In the genomic region with DNA sequence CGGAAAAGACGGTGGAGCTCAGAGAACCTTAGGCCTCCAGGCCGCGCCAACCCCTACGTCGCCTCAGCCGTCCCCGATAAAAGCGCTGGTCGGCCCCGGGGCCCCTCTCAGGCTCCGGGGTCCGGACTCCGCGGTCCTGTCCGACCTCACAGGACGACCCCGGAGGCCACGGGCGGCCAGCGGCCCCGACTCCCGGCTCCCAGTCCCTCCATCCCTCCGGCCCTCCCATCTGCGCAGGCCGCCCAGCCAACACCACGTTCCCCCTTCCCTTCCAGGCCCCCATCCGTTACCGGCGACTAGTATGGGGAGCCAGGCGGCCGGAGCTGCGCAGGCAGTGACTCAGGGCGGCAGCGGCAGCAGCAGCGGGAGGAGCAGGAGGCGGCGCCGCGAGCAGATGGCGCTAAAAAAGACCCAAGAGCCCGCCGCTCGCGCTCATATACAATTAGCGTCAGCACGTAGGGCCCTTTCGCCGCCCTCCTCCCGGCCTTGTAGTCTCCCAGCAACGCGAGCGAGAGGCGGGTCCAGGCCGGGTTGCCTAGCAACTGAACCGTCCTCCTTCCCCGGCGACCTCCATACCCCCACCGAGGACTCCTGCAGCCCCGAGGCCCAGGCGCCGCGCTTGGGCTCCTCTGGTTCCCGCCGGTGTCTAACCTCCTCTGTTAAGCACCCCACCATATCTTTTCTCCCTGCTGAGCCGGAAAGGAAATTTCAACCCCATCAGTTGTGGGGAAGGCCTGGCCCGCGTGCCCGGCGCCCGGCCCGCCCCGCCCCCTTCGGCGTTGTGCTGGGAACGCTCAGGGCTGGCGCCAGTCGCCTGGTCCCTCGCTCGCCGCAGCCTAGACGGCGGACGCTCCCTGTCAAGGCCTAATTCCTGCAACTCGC, we compare ENCODE assay signal across 1 cellular context.
TF ChIP-seq lines count a peak whose summit lies in the region.

A gene with protein sequence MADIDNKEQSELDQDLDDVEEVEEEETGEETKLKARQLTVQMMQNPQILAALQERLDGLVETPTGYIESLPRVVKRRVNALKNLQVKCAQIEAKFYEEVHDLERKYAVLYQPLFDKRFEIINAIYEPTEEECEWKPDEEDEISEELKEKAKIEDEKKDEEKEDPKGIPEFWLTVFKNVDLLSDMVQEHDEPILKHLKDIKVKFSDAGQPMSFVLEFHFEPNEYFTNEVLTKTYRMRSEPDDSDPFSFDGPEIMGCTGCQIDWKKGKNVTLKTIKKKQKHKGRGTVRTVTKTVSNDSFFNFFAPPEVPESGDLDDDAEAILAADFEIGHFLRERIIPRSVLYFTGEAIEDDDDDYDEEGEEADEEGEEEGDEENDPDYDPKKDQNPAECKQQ (minus strand): TSS at position 409 of the 882 bp plus-strand sequence. CDS start 10,466 bp downstream, outside the sequence.

TF ChIP-seq in WTC11, 78 proteins besides CTCF, POLR2A, EP300 and RAD21 (continued from another document and continues in another):
- TF ChIP-seq, protein P1, sequence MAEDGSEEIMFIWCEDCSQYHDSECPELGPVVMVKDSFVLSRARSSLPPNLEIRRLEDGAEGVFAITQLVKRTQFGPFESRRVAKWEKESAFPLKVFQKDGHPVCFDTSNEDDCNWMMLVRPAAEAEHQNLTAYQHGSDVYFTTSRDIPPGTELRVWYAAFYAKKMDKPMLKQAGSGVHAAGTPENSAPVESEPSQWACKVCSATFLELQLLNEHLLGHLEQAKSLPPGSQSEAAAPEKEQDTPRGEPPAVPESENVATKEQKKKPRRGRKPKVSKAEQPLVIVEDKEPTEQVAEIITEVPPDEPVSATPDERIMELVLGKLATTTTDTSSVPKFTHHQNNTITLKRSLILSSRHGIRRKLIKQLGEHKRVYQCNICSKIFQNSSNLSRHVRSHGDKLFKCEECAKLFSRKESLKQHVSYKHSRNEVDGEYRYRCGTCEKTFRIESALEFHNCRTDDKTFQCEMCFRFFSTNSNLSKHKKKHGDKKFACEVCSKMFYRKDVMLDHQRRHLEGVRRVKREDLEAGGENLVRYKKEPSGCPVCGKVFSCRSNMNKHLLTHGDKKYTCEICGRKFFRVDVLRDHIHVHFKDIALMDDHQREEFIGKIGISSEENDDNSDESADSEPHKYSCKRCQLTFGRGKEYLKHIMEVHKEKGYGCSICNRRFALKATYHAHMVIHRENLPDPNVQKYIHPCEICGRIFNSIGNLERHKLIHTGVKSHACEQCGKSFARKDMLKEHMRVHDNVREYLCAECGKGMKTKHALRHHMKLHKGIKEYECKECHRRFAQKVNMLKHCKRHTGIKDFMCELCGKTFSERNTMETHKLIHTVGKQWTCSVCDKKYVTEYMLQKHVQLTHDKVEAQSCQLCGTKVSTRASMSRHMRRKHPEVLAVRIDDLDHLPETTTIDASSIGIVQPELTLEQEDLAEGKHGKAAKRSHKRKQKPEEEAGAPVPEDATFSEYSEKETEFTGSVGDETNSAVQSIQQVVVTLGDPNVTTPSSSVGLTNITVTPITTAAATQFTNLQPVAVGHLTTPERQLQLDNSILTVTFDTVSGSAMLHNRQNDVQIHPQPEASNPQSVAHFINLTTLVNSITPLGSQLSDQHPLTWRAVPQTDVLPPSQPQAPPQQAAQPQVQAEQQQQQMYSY (CRISPR knock-in tag; IDR thresholded peaks at IDR 0.05): no peak
- TF ChIP-seq TCF7 (CRISPR knock-in tag; IDR thresholded peaks at IDR 0.05; ENCODE audit: low read depth) (no peak), GABPB1 (CRISPR knock-in tag; IDR thresholded peaks at IDR 0.05) (no peak), IRF2 (CRISPR knock-in tag; IDR thresholded peaks at IDR 0.05; ENCODE audit: borderline replicate concordance, low read depth) (no peak), CREM (CRISPR knock-in tag; IDR thresholded peaks at IDR 0.05) (peak; percentile 61), TEAD1 (CRISPR knock-in tag; IDR thresholded peaks at IDR 0.05) (no peak), ESRRA (CRISPR knock-in tag; IDR thresholded peaks at IDR 0.05; ENCODE audit: borderline replicate concordance) (peak; percentile 46; the same call in 1 of the 2 replicates), NR2C2 (CRISPR knock-in tag; IDR thresholded peaks at IDR 0.05) (no peak), NFYB (CRISPR knock-in tag; conservative IDR thresholded peaks at IDR 0.05; ENCODE audit: low read depth) (no peak), ZNF232 (CRISPR knock-in tag; IDR thresholded peaks at IDR 0.05) (0 out of 2 replicates have a peak, but pooled peaks have one; percentile 20), ELF4 (CRISPR knock-in tag; IDR thresholded peaks at IDR 0.05; ENCODE audit: low read depth) (no peak)
- TF ChIP-seq, protein P2, sequence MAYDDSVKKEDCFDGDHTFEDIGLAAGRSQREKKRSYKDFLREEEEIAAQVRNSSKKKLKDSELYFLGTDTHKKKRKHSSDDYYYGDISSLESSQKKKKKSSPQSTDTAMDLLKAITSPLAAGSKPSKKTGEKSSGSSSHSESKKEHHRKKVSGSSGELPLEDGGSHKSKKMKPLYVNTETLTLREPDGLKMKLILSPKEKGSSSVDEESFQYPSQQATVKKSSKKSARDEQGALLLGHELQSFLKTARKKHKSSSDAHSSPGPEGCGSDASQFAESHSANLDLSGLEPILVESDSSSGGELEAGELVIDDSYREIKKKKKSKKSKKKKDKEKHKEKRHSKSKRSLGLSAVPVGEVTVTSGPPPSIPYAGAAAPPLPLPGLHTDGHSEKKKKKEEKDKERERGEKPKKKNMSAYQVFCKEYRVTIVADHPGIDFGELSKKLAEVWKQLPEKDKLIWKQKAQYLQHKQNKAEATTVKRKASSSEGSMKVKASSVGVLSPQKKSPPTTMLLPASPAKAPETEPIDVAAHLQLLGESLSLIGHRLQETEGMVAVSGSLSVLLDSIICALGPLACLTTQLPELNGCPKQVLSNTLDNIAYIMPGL (CRISPR knock-in tag; IDR thresholded peaks at IDR 0.05): peak; percentile 73
- TF ChIP-seq, protein P3, sequence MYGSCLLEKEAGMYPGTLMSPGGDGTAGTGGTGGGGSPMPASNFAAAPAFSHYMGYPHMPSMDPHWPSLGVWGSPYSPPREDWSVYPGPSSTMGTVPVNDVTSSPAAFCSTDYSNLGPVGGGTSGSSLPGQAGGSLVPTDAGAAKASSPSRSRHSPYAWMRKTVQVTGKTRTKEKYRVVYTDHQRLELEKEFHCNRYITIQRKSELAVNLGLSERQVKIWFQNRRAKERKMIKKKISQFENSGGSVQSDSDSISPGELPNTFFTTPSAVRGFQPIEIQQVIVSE (CRISPR knock-in tag; IDR thresholded peaks at IDR 0.05; ENCODE audit: borderline replicate concordance): no peak
- TF ChIP-seq, protein P4, sequence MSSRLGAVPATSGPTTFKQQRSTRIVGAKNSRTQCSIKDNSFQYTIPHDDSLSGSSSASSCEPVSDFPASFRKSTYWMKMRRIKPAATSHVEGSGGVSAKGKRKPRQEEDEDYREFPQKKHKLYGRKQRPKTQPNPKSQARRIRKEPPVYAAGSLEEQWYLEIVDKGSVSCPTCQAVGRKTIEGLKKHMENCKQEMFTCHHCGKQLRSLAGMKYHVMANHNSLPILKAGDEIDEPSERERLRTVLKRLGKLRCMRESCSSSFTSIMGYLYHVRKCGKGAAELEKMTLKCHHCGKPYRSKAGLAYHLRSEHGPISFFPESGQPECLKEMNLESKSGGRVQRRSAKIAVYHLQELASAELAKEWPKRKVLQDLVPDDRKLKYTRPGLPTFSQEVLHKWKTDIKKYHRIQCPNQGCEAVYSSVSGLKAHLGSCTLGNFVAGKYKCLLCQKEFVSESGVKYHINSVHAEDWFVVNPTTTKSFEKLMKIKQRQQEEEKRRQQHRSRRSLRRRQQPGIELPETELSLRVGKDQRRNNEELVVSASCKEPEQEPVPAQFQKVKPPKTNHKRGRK (CRISPR knock-in tag; IDR thresholded peaks at IDR 0.05; ENCODE audit: borderline replicate concordance): no peak
- TF ChIP-seq, protein P5, sequence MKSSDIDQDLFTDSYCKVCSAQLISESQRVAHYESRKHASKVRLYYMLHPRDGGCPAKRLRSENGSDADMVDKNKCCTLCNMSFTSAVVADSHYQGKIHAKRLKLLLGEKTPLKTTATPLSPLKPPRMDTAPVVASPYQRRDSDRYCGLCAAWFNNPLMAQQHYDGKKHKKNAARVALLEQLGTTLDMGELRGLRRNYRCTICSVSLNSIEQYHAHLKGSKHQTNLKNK (CRISPR knock-in tag; IDR thresholded peaks at IDR 0.05): no peak
- TF ChIP-seq, protein P6, sequence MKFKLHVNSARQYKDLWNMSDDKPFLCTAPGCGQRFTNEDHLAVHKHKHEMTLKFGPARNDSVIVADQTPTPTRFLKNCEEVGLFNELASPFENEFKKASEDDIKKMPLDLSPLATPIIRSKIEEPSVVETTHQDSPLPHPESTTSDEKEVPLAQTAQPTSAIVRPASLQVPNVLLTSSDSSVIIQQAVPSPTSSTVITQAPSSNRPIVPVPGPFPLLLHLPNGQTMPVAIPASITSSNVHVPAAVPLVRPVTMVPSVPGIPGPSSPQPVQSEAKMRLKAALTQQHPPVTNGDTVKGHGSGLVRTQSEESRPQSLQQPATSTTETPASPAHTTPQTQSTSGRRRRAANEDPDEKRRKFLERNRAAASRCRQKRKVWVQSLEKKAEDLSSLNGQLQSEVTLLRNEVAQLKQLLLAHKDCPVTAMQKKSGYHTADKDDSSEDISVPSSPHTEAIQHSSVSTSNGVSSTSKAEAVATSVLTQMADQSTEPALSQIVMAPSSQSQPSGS (CRISPR knock-in tag; IDR thresholded peaks at IDR 0.05; ENCODE audit: borderline replicate concordance, low read depth): 0 out of 2 replicates have a peak, but pooled peaks have one; percentile 25
- TF ChIP-seq, protein P7, sequence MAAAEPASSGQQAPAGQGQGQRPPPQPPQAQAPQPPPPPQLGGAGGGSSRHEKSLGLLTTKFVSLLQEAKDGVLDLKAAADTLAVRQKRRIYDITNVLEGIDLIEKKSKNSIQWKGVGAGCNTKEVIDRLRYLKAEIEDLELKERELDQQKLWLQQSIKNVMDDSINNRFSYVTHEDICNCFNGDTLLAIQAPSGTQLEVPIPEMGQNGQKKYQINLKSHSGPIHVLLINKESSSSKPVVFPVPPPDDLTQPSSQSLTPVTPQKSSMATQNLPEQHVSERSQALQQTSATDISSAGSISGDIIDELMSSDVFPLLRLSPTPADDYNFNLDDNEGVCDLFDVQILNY (CRISPR knock-in tag; IDR thresholded peaks at IDR 0.05): peak; percentile 86
- TF ChIP-seq, protein P8, sequence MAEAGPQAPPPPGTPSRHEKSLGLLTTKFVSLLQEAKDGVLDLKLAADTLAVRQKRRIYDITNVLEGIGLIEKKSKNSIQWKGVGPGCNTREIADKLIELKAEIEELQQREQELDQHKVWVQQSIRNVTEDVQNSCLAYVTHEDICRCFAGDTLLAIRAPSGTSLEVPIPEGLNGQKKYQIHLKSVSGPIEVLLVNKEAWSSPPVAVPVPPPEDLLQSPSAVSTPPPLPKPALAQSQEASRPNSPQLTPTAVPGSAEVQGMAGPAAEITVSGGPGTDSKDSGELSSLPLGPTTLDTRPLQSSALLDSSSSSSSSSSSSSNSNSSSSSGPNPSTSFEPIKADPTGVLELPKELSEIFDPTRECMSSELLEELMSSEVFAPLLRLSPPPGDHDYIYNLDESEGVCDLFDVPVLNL (CRISPR knock-in tag; IDR thresholded peaks at IDR 0.05; ENCODE audit: borderline replicate concordance, low read depth): no peak
- TF ChIP-seq, protein P9, sequence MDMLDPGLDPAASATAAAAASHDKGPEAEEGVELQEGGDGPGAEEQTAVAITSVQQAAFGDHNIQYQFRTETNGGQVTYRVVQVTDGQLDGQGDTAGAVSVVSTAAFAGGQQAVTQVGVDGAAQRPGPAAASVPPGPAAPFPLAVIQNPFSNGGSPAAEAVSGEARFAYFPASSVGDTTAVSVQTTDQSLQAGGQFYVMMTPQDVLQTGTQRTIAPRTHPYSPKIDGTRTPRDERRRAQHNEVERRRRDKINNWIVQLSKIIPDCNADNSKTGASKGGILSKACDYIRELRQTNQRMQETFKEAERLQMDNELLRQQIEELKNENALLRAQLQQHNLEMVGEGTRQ (CRISPR knock-in tag; IDR thresholded peaks at IDR 0.05): no peak
- TF ChIP-seq, protein P10, sequence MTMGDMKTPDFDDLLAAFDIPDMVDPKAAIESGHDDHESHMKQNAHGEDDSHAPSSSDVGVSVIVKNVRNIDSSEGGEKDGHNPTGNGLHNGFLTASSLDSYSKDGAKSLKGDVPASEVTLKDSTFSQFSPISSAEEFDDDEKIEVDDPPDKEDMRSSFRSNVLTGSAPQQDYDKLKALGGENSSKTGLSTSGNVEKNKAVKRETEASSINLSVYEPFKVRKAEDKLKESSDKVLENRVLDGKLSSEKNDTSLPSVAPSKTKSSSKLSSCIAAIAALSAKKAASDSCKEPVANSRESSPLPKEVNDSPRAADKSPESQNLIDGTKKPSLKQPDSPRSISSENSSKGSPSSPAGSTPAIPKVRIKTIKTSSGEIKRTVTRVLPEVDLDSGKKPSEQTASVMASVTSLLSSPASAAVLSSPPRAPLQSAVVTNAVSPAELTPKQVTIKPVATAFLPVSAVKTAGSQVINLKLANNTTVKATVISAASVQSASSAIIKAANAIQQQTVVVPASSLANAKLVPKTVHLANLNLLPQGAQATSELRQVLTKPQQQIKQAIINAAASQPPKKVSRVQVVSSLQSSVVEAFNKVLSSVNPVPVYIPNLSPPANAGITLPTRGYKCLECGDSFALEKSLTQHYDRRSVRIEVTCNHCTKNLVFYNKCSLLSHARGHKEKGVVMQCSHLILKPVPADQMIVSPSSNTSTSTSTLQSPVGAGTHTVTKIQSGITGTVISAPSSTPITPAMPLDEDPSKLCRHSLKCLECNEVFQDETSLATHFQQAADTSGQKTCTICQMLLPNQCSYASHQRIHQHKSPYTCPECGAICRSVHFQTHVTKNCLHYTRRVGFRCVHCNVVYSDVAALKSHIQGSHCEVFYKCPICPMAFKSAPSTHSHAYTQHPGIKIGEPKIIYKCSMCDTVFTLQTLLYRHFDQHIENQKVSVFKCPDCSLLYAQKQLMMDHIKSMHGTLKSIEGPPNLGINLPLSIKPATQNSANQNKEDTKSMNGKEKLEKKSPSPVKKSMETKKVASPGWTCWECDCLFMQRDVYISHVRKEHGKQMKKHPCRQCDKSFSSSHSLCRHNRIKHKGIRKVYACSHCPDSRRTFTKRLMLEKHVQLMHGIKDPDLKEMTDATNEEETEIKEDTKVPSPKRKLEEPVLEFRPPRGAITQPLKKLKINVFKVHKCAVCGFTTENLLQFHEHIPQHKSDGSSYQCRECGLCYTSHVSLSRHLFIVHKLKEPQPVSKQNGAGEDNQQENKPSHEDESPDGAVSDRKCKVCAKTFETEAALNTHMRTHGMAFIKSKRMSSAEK (CRISPR knock-in tag; IDR thresholded peaks at IDR 0.05; ENCODE audit: borderline replicate concordance): no peak
- TF ChIP-seq, protein P11, sequence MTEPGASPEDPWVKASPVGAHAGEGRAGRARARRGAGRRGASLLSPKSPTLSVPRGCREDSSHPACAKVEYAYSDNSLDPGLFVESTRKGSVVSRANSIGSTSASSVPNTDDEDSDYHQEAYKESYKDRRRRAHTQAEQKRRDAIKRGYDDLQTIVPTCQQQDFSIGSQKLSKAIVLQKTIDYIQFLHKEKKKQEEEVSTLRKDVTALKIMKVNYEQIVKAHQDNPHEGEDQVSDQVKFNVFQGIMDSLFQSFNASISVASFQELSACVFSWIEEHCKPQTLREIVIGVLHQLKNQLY (CRISPR knock-in tag; IDR thresholded peaks at IDR 0.05): no peak
